ENCODE assay signal across 13 cellular contexts in the genomic region with DNA sequence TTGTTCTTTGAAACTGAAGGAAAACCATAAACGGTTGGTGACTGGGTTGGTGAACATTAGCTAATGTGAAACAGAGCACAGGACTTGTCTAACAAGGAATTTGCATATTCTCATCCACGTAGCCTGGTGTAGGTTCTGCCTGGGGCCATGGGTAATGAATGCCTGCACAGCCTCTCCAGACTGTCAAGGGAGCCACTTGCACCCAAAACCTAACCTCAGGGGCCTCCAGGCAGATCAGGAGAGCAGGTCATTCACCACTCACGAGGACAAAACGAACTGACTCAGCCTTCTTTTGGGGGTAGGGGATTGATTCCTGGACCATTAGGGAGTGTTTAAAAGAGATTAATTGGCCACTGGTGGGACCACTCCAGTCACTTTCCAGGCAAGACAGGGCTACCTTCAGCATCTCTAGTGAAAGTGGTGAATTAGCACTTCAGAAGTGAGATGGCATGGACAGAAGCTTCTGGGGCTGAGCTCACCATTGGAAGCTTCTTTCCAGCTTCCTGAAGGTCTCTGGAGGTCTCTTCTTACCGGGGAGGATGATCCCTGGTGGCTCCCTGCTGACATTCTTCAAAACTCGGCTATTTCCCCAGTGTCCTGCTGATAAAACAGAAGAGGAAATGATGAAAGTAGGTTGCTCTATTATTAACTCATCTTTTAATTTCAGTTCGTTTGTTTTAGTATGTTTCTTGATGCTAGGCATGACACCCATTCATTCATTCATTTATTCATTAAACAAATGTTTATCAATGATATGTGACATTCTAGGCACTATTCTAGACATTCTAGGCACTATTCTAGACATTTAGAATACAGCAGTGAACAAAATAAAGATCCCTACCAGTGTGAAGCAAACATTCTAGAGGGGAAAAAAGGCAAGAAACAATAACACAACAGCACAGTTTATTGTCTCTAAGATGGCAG.
DNase-seq lines count a peak whose midpoint lies in the region; ATAC-seq and TF ChIP-seq lines count a peak whose summit lies in the region.
"Had no signal": no experiment of that assay in that cellular context is flagged by ENCODE, and none has a peak within 500 bp of the region (broad histone marks: within the 10 kb centered on the region; RNA-seq: fewer than 3 reads in every experiment).

No MANE protein-coding gene starts in this region.

- intact Hi-C loops in left colon (cut with DNase I, micrococcal nuclease) = no loop called here

- in situ Hi-C loops in GM18951 (cut with MboI; ENCODE audit: low sequenced_read_pairs, unreplicated experiment) = no loop called here

- H3K4me3 Mint-ChIP-seq in glutamatergic neuron (ENCODE audit: unreplicated experiment) = no peak overlapping the region

- H3K27me3 Mint-ChIP-seq in glutamatergic neuron (ENCODE audit: unreplicated experiment) = no peaks in the 10 kb centered on the region

- ATAC-seq in GM21786 (IDR thresholded peaks at IDR 0.05; ENCODE audit: unreplicated experiment) (peak; percentile 87), HG03460 (IDR thresholded peaks at IDR 0.05; ENCODE audit: unreplicated experiment) (peak; percentile 70), left colon (no peak)
- ATAC-seq: activated naive CD4-positive, alpha-beta T cell treated with anti-CD3 and anti-CD28 coated beads, Interleukin-2, amount 50 U/mL, for 72 hours had no signal

- H3K27ac Mint-ChIP-seq in glutamatergic neuron (ENCODE audit: unreplicated experiment) = no peak overlapping the region
- H3K27ac Mint-ChIP-seq: activated naive CD4-positive, alpha-beta T cell treated with anti-CD3 and anti-CD28 coated beads, Interleukin-2, amount 50 U/mL, for 72 hours had no signal

- no peak for TF ChIP-seq CTCF in glutamatergic neuron (IDR thresholded peaks at IDR 0.05; ENCODE audit: partially characterized antibody, unreplicated experiment)

- H3K4me1 Mint-ChIP-seq in glutamatergic neuron (ENCODE audit: low read depth, unreplicated experiment) = no peaks in the 10 kb centered on the region

- peak; percentile 29 for DNase-seq in left kidney (ENCODE audit: low read depth, low spot score)
- DNase-seq in glutamatergic neuron = no peak
- DNase-seq in left colon = no peak
- DNase-seq in NK-92 (lab: John Stamatoyannopoulos, UW; ENCODE audit: unreplicated experiment) = no peak
- DNase-seq in effector CD4-positive, alpha-beta T cell = no peak
- DNase-seq: Calu3, dermis blood vessel endothelial cell, head of caudate nucleus, right lobe of liver had no signal

- H3K9me3 Mint-ChIP-seq in glutamatergic neuron (ENCODE audit: unreplicated experiment) = no peaks in the 10 kb centered on the region

- H3K36me3 Mint-ChIP-seq in glutamatergic neuron (ENCODE audit: unreplicated experiment) = no peaks in the 10 kb centered on the region
- H3K36me3 Mint-ChIP-seq: activated naive CD4-positive, alpha-beta T cell treated with anti-CD3 and anti-CD28 coated beads, Interleukin-2, amount 50 U/mL, for 72 hours had no signal

- peak; percentile 45 for TF ChIP-seq POLR2A in GM18951 (IDR thresholded peaks at IDR 0.05; ENCODE audit: extremely low read depth, insufficient read depth, insufficient read length)
